In genomic region chr10:100782845-100783244, GRCh38 we compare ENCODE assay signal across 23 cellular contexts. TPM values are rescaled to one million over a fixed set of nuclear protein-coding genes. Genes with fewer than 3 reads are reported as not detected.
"Had no signal": no experiment of that assay in that cellular context is flagged by ENCODE, and none has a peak within 500 bp of the region (broad histone marks: within the 10 kb centered on the region; RNA-seq: fewer than 3 reads in every experiment).

No MANE protein-coding gene starts in this region.

- H3K4me3 ChIP-seq: MG63, SJSA1, SK-N-MC had no signal

- H3K9me3 ChIP-seq: MG63, SJSA1 had no signal

- H3K4me1 ChIP-seq: SJSA1 had no signal

- DNase-seq: Karpas-422, KG1, MG63, NCI-H1092, NCI-H1105 treated with DMSO at 0.1 percent for 48 hours, NCI-H1417 treated with DMSO at 0.1 percent for 48 hours, NCI-H146, NCI-H1694 treated with DMSO at 0.1 percent for 48 hours, NCI-H1930, NCI-H2081, NCI-H2107, NCI-H2227 treated with DMSO at 0.1 percent for 48 hours, NCI-H524 treated with DMSO at 0.1 percent for 48 hours, NCI-H69, NCI-H774, Right ventricle myocardium superior, RPMI8226, SIG-M5 had no signal

- H3K27ac ChIP-seq: HL-60, SJSA1, SK-N-MC had no signal

- H3K27me3 ChIP-seq: MG63 had no signal

- H3K36me3 ChIP-seq: MG63, SJSA1 had no signal

RNA-seq across cellular contexts. Expression of gene PAX2, which starts 37.5 kb away (rescaled TPM):
- total RNA-seq: HT-29, NCI-H460, Right ventricle myocardium superior, SJSA1 had no signal
